Comparison of ENCODE assay signal across 8 cellular contexts in genomic region chr9:117414906-117415583, GRCh38. TPM values are rescaled to one million over a fixed set of nuclear protein-coding genes. Genes with fewer than 3 reads are reported as not detected.
DNase-seq lines count a peak whose midpoint lies in the region; ATAC-seq, FAIRE-seq and TF ChIP-seq lines count a peak whose summit lies in the region.

Gene ASTN2 (minus strand): TSS chr9:117415057. CDS start chr9:117414938, 119 bp downstream.

- H3K4me1 ChIP-seq in neuron (ENCODE audit: insufficient read depth, low read length) (peaks cover 3% of the 10 kb centered on the region), OCI-LY7 (ENCODE audit: insufficient read depth, low read length, poor library complexity, severe bottlenecking) (no peaks in the 10 kb centered on the region)

- peak within 1 kb of the TSS; percentile 40 for H3K4me3 ChIP-seq in AG10803 (ENCODE audit: low read length)
- peak within 1 kb of the TSS; percentile 12 for H3K4me3 ChIP-seq in fibroblast of pulmonary artery (replicated peaks; ENCODE audit: low read depth, low read length)
- peak within 1 kb of the TSS; percentile 21 for H3K4me3 ChIP-seq in neuron (ENCODE audit: low read length)
- no peak within 1 kb of the TSS for H3K4me3 ChIP-seq in OCI-LY7 (ENCODE audit: low read depth, low read length, poor library complexity, severe bottlenecking)

- H3K27me3 Mint-ChIP-seq in T-helper 17 cell = peaks cover 7% of the 10 kb centered on the region

- no TSS peak for BruUV-seq in OCI-LY7 (replicated peaks; lab: Mats Ljungman, UMichigan)

- H4K20me1 ChIP-seq in OCI-LY7 (ENCODE audit: insufficient read depth, low read length) = no peaks in the 10 kb centered on the region

- H3K4me2 ChIP-seq in OCI-LY7 (ENCODE audit: low read length) = no peak within 1 kb of the TSS

- FAIRE-seq in HTR-8/SVneo (lab: Jason Lieb, UNC) = no peak

- peaks cover 2% of the 10 kb centered on the region for H3K36me3 Mint-ChIP-seq in T-helper 17 cell (ENCODE audit: low read depth)

- H3K27ac ChIP-seq in OCI-LY7 (ENCODE audit: low read depth, low read length, poor library complexity, severe bottlenecking) = no peak within 1 kb of the TSS

- no peaks in the 10 kb centered on the region for H3K79me2 ChIP-seq in OCI-LY7 (ENCODE audit: insufficient read depth, low read depth, low read length)

- peaks cover 58% of the 10 kb centered on the region for H3K27me3 ChIP-seq in neuron (ENCODE audit: insufficient read depth, low read length)

- peak; percentile 2 for DNase-seq in AG10803 (ENCODE audit: low read depth)
- DNase-seq in LHCN-M2 (ENCODE audit: low read depth) = no peak
- no peak for DNase-seq in fibroblast of pulmonary artery (ENCODE audit: low read depth)
- no peak for DNase-seq in HTR-8/SVneo (ENCODE audit: insufficient read length, low spot score)
- no peak for DNase-seq in effector CD8-positive, alpha-beta T cell (lab: John Stamatoyannopoulos, UW)
- no peak for DNase-seq in OCI-LY7 (ENCODE audit: low spot score)
- no peak for DNase-seq in T-helper 17 cell

- no peak for TF ChIP-seq CTCF in AG10803 (conservative IDR thresholded peaks at IDR 0.05; ENCODE audit: low read length)
- TF ChIP-seq CTCF in fibroblast of pulmonary artery (IDR thresholded peaks at IDR 0.05; ENCODE audit: low read length, missing control alignments) = no peak
- TF ChIP-seq CTCF in OCI-LY7 (conservative IDR thresholded peaks at IDR 0.05; ENCODE audit: low read length) = no peak

- H3K27ac Mint-ChIP-seq in T-helper 17 cell = no peak within 1 kb of the TSS

- POLR2A ChIA-PET in OCI-LY7 (lab: Charles Lee) = no interaction called here

- CTCF ChIA-PET in OCI-LY7 (lab: Charles Lee; ENCODE audit: unreplicated experiment) = no interaction called here

- H3K9me3 ChIP-seq in neuron (ENCODE audit: low read length) (no peaks in the 10 kb centered on the region), OCI-LY7 (ENCODE audit: low read length) (no peaks in the 10 kb centered on the region), T-helper 17 cell (ENCODE audit: control insufficient read depth, low read length, poor library complexity, severe bottlenecking) (no peaks in the 10 kb centered on the region)

- H3K36me3 ChIP-seq in neuron (ENCODE audit: insufficient read depth, low read length) (no peaks in the 10 kb centered on the region), OCI-LY7 (ENCODE audit: insufficient read depth, low read length) (no peaks in the 10 kb centered on the region)

- ATAC-seq in T-helper 17 cell = no peak

- peak within 1 kb of the TSS; percentile 87 for H2AFZ ChIP-seq in neuron (ENCODE audit: low read depth, low read length)
- H2AFZ ChIP-seq in OCI-LY7 (ENCODE audit: low read length) = no peak within 1 kb of the TSS

- H3K4me3 Mint-ChIP-seq in T-helper 17 cell = no peak within 1 kb of the TSS

- H3K4me1 Mint-ChIP-seq in T-helper 17 cell = no peaks in the 10 kb centered on the region

- no peaks in the 10 kb centered on the region for H3K9me2 ChIP-seq in OCI-LY7 (ENCODE audit: insufficient read depth, low read length)

- intact Hi-C loops in OCI-LY7 (cut with micrococcal nuclease; ENCODE audit: unreplicated experiment) = no loop called here

RNA-seq across cellular contexts. Expression of gene ASTN2, which starts in this region (rescaled TPM):
- total RNA-seq in LHCN-M2 (2014; rRNA removed) (10.9 and 11.8 TPM in 2 replicates), OCI-LY7 (2022) (4.2 and 4.8 TPM in 2 replicates), T-helper 17 cell (1 to 10 TPM; 3.7 to 4.8 TPM)
- polyA plus RNA-seq in LHCN-M2 (2012) = 5.6 TPM
- total RNA-seq in OCI-LY7 (2014; rRNA removed; shearing (Covaris generic)) = 0.88 and 1.7 TPM in 2 replicates
